Comparison of ENCODE assay signal across 2 cellular contexts in the genomic region with DNA sequence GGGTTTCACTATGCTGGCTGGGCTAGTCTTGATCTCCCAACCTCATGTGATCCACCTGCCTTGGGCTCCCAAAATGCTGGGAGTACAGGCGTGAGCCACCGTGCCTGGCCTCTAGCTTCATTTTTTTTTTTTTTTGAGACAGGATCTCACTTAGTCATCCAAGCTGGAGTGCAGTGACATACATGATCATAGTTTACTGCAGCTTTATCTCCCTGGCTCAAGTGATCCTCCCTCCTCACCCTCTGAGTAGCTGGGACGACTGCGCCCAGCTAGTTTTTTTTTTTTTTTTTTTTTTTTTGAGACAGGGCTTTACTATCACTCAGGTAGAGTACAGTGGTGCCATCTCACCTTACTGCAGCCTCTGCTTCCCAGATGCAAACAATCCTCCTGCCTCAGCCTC.
A peak's percentile ranks its signal among the peaks of the same experiment; 100 is the strongest.
TF ChIP-seq lines count a peak whose summit lies in the region.

No MANE protein-coding gene starts in this region.

TF ChIP-seq in HEK293, 187 proteins besides CTCF, POLR2A, EP300 and RAD21:
- TF ChIP-seq, protein P1, sequence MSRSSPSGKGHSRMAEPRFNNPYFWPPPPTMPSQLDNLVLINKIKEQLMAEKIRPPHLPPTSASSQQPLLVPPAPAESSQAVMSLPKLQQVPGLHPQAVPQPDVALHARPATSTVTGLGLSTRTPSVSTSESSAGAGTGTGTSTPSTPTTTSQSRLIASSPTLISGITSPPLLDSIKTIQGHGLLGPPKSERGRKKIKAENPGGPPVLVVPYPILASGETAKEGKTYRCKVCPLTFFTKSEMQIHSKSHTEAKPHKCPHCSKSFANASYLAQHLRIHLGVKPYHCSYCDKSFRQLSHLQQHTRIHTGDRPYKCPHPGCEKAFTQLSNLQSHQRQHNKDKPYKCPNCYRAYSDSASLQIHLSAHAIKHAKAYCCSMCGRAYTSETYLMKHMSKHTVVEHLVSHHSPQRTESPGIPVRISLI (tag by site-specific recombination; IDR thresholded peaks at IDR 0.05): peak; percentile 20; the same call in 1 of the 2 replicates
- no peak for TF ChIP-seq ZNF654 (tag by site-specific recombination; IDR thresholded peaks at IDR 0.05; ENCODE audit: low read depth)
TF ChIP-seq in HEK293: peak in this region for 1.

TF ChIP-seq in K562, 482 proteins besides CTCF, POLR2A, EP300 and RAD21 (continues in another document):
- TF ChIP-seq ZEB2 (IDR thresholded peaks at IDR 0.05) (no peak), GABPA (tag; conservative IDR thresholded peaks at IDR 0.05; ENCODE audit: low read depth) (no peak), MTF1 (CRISPR knock-in tag; IDR thresholded peaks at IDR 0.05; ENCODE audit: borderline replicate concordance) (no peak), MYNN (IDR thresholded peaks at IDR 0.05) (no peak), MYNN (CRISPR knock-in tag; IDR thresholded peaks at IDR 0.05) (no peak), TBP (optimal IDR thresholded peaks at IDR 0.05; ENCODE audit: low read depth, low read length) (no peak), JUN (IDR thresholded peaks at IDR 0.05; ENCODE audit: borderline replicate concordance, low read depth, low read length) (0 out of 2 replicates have a peak, but pooled peaks have one; percentile 7), JUN (CRISPR knock-in tag; IDR thresholded peaks at IDR 0.05; ENCODE audit: borderline replicate concordance) (no peak), ZNF224 (CRISPR knock-in tag; IDR thresholded peaks at IDR 0.05) (no peak), EP400 (IDR thresholded peaks at IDR 0.05) (no peak), ARID1B (IDR thresholded peaks at IDR 0.05) (peak; percentile 56), NCOA2 (IDR thresholded peaks at IDR 0.05; ENCODE audit: partially characterized antibody in 2 of 2) (no peak), ELF2 (CRISPR knock-in tag; IDR thresholded peaks at IDR 0.05) (no peak), FOXP1 (CRISPR knock-in tag; IDR thresholded peaks at IDR 0.05) (no peak), TSC22D4 (tag; IDR thresholded peaks at IDR 0.05) (no peak), MEF2A (IDR thresholded peaks at IDR 0.05; ENCODE audit: control insufficient read depth, low read depth, low read length) (no peak), MEIS2 (IDR thresholded peaks at IDR 0.05; ENCODE audit: partially characterized antibody) (peak; percentile 38), BRD9 (IDR thresholded peaks at IDR 0.05; ENCODE audit: low read depth, partially characterized antibody) (no peak), HDAC8 (tag; IDR thresholded peaks at IDR 0.05) (no peak), HDGF (IDR thresholded peaks at IDR 0.05) (no peak), ZNF274 (IDR thresholded peaks at IDR 0.05; ENCODE audit: borderline replicate concordance, low read depth, low read length) (no peak)
- TF ChIP-seq, protein P2, sequence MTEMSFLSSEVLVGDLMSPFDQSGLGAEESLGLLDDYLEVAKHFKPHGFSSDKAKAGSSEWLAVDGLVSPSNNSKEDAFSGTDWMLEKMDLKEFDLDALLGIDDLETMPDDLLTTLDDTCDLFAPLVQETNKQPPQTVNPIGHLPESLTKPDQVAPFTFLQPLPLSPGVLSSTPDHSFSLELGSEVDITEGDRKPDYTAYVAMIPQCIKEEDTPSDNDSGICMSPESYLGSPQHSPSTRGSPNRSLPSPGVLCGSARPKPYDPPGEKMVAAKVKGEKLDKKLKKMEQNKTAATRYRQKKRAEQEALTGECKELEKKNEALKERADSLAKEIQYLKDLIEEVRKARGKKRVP (CRISPR knock-in tag; IDR thresholded peaks at IDR 0.05): no peak
- TF ChIP-seq, protein P3, sequence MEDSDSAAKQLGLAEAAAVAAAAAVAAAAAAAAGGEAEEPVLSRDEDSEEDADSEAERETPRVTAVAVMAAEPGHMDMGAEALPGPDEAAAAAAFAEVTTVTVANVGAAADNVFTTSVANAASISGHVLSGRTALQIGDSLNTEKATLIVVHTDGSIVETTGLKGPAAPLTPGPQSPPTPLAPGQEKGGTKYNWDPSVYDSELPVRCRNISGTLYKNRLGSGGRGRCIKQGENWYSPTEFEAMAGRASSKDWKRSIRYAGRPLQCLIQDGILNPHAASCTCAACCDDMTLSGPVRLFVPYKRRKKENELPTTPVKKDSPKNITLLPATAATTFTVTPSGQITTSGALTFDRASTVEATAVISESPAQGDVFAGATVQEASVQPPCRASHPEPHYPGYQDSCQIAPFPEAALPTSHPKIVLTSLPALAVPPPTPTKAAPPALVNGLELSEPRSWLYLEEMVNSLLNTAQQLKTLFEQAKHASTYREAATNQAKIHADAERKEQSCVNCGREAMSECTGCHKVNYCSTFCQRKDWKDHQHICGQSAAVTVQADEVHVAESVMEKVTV (CRISPR knock-in tag; IDR thresholded peaks at IDR 0.05): no peak
- TF ChIP-seq, protein P4, sequence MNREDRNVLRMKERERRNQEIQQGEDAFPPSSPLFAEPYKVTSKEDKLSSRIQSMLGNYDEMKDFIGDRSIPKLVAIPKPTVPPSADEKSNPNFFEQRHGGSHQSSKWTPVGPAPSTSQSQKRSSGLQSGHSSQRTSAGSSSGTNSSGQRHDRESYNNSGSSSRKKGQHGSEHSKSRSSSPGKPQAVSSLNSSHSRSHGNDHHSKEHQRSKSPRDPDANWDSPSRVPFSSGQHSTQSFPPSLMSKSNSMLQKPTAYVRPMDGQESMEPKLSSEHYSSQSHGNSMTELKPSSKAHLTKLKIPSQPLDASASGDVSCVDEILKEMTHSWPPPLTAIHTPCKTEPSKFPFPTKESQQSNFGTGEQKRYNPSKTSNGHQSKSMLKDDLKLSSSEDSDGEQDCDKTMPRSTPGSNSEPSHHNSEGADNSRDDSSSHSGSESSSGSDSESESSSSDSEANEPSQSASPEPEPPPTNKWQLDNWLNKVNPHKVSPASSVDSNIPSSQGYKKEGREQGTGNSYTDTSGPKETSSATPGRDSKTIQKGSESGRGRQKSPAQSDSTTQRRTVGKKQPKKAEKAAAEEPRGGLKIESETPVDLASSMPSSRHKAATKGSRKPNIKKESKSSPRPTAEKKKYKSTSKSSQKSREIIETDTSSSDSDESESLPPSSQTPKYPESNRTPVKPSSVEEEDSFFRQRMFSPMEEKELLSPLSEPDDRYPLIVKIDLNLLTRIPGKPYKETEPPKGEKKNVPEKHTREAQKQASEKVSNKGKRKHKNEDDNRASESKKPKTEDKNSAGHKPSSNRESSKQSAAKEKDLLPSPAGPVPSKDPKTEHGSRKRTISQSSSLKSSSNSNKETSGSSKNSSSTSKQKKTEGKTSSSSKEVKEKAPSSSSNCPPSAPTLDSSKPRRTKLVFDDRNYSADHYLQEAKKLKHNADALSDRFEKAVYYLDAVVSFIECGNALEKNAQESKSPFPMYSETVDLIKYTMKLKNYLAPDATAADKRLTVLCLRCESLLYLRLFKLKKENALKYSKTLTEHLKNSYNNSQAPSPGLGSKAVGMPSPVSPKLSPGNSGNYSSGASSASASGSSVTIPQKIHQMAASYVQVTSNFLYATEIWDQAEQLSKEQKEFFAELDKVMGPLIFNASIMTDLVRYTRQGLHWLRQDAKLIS (CRISPR knock-in tag; IDR thresholded peaks at IDR 0.05): no peak
- TF ChIP-seq, protein P5, sequence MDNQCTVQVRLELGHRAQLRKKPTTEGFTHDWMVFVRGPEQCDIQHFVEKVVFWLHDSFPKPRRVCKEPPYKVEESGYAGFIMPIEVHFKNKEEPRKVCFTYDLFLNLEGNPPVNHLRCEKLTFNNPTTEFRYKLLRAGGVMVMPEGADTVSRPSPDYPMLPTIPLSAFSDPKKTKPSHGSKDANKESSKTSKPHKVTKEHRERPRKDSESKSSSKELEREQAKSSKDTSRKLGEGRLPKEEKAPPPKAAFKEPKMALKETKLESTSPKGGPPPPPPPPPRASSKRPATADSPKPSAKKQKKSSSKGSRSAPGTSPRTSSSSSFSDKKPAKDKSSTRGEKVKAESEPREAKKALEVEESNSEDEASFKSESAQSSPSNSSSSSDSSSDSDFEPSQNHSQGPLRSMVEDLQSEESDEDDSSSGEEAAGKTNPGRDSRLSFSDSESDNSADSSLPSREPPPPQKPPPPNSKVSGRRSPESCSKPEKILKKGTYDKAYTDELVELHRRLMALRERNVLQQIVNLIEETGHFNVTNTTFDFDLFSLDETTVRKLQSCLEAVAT (IDR thresholded peaks at IDR 0.05): no peak
- TF ChIP-seq, protein P6, sequence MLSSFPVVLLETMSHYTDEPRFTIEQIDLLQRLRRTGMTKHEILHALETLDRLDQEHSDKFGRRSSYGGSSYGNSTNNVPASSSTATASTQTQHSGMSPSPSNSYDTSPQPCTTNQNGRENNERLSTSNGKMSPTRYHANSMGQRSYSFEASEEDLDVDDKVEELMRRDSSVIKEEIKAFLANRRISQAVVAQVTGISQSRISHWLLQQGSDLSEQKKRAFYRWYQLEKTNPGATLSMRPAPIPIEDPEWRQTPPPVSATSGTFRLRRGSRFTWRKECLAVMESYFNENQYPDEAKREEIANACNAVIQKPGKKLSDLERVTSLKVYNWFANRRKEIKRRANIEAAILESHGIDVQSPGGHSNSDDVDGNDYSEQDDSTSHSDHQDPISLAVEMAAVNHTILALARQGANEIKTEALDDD (IDR thresholded peaks at IDR 0.05): peak; percentile 36; the same call in 1 of the 2 replicates
- TF ChIP-seq, protein P7, sequence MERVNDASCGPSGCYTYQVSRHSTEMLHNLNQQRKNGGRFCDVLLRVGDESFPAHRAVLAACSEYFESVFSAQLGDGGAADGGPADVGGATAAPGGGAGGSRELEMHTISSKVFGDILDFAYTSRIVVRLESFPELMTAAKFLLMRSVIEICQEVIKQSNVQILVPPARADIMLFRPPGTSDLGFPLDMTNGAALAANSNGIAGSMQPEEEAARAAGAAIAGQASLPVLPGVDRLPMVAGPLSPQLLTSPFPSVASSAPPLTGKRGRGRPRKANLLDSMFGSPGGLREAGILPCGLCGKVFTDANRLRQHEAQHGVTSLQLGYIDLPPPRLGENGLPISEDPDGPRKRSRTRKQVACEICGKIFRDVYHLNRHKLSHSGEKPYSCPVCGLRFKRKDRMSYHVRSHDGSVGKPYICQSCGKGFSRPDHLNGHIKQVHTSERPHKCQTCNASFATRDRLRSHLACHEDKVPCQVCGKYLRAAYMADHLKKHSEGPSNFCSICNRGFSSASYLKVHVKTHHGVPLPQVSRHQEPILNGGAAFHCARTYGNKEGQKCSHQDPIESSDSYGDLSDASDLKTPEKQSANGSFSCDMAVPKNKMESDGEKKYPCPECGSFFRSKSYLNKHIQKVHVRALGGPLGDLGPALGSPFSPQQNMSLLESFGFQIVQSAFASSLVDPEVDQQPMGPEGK (CRISPR knock-in tag; IDR thresholded peaks at IDR 0.05; ENCODE audit: borderline replicate concordance): no peak
- TF ChIP-seq, protein P8, sequence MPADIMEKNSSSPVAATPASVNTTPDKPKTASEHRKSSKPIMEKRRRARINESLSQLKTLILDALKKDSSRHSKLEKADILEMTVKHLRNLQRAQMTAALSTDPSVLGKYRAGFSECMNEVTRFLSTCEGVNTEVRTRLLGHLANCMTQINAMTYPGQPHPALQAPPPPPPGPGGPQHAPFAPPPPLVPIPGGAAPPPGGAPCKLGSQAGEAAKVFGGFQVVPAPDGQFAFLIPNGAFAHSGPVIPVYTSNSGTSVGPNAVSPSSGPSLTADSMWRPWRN (IDR thresholded peaks at IDR 0.05; ENCODE audit: low read depth): no peak
- TF ChIP-seq, protein P9, sequence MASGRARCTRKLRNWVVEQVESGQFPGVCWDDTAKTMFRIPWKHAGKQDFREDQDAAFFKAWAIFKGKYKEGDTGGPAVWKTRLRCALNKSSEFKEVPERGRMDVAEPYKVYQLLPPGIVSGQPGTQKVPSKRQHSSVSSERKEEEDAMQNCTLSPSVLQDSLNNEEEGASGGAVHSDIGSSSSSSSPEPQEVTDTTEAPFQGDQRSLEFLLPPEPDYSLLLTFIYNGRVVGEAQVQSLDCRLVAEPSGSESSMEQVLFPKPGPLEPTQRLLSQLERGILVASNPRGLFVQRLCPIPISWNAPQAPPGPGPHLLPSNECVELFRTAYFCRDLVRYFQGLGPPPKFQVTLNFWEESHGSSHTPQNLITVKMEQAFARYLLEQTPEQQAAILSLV (tag; IDR thresholded peaks at IDR 0.05): no peak
- TF ChIP-seq, protein P10, sequence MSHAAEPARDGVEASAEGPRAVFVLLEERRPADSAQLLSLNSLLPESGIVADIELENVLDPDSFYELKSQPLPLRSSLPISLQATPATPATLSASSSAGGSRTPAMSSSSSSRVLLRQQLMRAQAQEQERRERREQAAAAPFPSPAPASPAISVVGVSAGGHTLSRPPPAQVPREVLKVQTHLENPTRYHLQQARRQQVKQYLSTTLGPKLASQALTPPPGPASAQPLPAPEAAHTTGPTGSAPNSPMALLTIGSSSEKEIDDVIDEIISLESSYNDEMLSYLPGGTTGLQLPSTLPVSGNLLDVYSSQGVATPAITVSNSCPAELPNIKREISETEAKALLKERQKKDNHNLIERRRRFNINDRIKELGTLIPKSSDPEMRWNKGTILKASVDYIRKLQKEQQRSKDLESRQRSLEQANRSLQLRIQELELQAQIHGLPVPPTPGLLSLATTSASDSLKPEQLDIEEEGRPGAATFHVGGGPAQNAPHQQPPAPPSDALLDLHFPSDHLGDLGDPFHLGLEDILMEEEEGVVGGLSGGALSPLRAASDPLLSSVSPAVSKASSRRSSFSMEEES (CRISPR knock-in tag; IDR thresholded peaks at IDR 0.05): no peak
